ENCODE assay signal across 1 cellular context in the genomic region with DNA sequence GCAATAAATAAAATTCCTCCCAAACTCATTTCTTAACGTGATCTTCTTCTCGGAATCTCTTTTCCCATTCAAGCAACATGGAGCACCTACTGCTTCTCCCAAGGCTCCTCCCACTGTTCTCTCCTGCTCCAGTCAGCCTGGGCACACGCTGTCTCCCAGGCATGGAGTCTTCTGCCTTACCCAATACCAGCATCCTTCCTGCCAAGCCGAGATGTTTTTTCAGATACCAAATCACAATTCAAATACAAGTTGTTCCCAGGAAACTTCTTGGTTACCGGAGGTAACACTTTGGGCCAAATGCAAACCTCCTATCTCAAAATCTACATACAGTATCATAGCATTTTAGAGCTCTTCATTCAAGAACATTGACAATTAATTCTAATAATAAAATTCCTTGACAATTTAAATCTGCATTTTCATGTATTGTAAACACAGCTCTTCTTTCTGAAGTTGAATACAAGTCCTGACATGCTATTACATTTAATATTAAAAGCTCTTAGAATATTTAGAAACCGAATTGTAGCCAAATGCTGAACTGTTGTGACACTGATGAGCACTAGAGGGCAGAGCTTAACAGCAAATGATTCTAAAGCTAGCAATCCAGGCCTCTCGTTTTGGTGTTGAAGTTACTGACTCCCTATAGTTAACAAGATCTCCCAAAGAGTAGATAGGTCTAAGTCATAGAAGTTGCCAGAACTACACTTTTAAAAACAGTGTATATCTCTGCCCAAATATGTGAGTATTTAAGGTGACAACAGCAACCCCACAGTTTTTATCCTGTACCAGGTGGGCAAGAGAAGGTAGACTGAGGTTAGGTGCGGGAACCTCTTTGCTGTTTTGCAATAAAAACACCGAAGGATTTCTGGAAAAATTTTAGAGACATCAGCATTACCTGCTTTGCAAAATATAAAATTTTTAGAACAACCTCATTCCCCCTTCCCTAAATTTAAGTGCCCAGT.
TF ChIP-seq lines count a peak whose summit lies in the region.

No MANE protein-coding gene starts in this region.

TF ChIP-seq in GM12878, 131 proteins besides CTCF, POLR2A, EP300 and RAD21 (continued from another document):
- TF ChIP-seq, protein P1, sequence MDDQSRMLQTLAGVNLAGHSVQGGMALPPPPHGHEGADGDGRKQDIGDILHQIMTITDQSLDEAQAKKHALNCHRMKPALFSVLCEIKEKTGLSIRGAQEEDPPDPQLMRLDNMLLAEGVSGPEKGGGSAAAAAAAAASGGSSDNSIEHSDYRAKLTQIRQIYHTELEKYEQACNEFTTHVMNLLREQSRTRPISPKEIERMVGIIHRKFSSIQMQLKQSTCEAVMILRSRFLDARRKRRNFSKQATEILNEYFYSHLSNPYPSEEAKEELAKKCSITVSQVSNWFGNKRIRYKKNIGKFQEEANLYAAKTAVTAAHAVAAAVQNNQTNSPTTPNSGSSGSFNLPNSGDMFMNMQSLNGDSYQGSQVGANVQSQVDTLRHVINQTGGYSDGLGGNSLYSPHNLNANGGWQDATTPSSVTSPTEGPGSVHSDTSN (IDR thresholded peaks at IDR 0.05; ENCODE audit: insufficient replicate concordance, low read depth, low read length): no peak
- TF ChIP-seq, protein P2, sequence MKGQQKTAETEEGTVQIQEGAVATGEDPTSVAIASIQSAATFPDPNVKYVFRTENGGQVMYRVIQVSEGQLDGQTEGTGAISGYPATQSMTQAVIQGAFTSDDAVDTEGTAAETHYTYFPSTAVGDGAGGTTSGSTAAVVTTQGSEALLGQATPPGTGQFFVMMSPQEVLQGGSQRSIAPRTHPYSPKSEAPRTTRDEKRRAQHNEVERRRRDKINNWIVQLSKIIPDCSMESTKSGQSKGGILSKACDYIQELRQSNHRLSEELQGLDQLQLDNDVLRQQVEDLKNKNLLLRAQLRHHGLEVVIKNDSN (IDR thresholded peaks at IDR 0.05; ENCODE audit: borderline replicate concordance, extremely low read length, insufficient read depth, low read depth, low read length): no peak
- no peak for TF ChIP-seq ZNF24 (IDR thresholded peaks at IDR 0.05)
- no peak for TF ChIP-seq RCOR1 (conservative IDR thresholded peaks at IDR 0.05; ENCODE audit: low read depth, low read length)
- TF ChIP-seq, protein P3, sequence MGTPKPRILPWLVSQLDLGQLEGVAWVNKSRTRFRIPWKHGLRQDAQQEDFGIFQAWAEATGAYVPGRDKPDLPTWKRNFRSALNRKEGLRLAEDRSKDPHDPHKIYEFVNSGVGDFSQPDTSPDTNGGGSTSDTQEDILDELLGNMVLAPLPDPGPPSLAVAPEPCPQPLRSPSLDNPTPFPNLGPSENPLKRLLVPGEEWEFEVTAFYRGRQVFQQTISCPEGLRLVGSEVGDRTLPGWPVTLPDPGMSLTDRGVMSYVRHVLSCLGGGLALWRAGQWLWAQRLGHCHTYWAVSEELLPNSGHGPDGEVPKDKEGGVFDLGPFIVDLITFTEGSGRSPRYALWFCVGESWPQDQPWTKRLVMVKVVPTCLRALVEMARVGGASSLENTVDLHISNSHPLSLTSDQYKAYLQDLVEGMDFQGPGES (IDR thresholded peaks at IDR 0.05): no peak
- TF ChIP-seq SIN3A (IDR thresholded peaks at IDR 0.05; ENCODE audit: low read depth, low read length): no peak
- TF ChIP-seq BACH1 (IDR thresholded peaks at IDR 0.05; ENCODE audit: borderline replicate concordance): no peak
- TF ChIP-seq ATF7 (IDR thresholded peaks at IDR 0.05; ENCODE audit: low read depth): no peak
- TF ChIP-seq, protein P4, sequence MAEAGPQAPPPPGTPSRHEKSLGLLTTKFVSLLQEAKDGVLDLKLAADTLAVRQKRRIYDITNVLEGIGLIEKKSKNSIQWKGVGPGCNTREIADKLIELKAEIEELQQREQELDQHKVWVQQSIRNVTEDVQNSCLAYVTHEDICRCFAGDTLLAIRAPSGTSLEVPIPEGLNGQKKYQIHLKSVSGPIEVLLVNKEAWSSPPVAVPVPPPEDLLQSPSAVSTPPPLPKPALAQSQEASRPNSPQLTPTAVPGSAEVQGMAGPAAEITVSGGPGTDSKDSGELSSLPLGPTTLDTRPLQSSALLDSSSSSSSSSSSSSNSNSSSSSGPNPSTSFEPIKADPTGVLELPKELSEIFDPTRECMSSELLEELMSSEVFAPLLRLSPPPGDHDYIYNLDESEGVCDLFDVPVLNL (IDR thresholded peaks at IDR 0.05; ENCODE audit: low read depth, low read length): no peak
- peak; percentile 22; the same call in 1 of the 2 replicates for TF ChIP-seq FOXM1 (IDR thresholded peaks at IDR 0.05; ENCODE audit: low read depth, low read length)
- peak; percentile 59 for TF ChIP-seq YY1 (IDR thresholded peaks at IDR 0.05; ENCODE audit: low read depth, low read length)
- TF ChIP-seq, protein P5, sequence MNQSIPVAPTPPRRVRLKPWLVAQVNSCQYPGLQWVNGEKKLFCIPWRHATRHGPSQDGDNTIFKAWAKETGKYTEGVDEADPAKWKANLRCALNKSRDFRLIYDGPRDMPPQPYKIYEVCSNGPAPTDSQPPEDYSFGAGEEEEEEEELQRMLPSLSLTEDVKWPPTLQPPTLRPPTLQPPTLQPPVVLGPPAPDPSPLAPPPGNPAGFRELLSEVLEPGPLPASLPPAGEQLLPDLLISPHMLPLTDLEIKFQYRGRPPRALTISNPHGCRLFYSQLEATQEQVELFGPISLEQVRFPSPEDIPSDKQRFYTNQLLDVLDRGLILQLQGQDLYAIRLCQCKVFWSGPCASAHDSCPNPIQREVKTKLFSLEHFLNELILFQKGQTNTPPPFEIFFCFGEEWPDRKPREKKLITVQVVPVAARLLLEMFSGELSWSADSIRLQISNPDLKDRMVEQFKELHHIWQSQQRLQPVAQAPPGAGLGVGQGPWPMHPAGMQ (IDR thresholded peaks at IDR 0.05; ENCODE audit: borderline replicate concordance): no peak
- TF ChIP-seq, protein P6, sequence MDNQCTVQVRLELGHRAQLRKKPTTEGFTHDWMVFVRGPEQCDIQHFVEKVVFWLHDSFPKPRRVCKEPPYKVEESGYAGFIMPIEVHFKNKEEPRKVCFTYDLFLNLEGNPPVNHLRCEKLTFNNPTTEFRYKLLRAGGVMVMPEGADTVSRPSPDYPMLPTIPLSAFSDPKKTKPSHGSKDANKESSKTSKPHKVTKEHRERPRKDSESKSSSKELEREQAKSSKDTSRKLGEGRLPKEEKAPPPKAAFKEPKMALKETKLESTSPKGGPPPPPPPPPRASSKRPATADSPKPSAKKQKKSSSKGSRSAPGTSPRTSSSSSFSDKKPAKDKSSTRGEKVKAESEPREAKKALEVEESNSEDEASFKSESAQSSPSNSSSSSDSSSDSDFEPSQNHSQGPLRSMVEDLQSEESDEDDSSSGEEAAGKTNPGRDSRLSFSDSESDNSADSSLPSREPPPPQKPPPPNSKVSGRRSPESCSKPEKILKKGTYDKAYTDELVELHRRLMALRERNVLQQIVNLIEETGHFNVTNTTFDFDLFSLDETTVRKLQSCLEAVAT (IDR thresholded peaks at IDR 0.05): no peak
- TF ChIP-seq, protein P7, sequence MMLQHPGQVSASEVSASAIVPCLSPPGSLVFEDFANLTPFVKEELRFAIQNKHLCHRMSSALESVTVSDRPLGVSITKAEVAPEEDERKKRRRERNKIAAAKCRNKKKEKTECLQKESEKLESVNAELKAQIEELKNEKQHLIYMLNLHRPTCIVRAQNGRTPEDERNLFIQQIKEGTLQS (IDR thresholded peaks at IDR 0.05; ENCODE audit: borderline replicate concordance, extremely low read depth, low read depth, low read length): no peak
- TF ChIP-seq CBX3 (IDR thresholded peaks at IDR 0.05; ENCODE audit: borderline replicate concordance, low read depth): no peak
- TF ChIP-seq NR2F1 (conservative IDR thresholded peaks at IDR 0.05): no peak
- TF ChIP-seq BRCA1 (IDR thresholded peaks at IDR 0.05; ENCODE audit: low read depth, low read length): no peak
- TF ChIP-seq EZH2 (IDR thresholded peaks at IDR 0.05; ENCODE audit: borderline replicate concordance, control insufficient read depth, low read depth, low read length): no peak
- TF ChIP-seq NFYA (IDR thresholded peaks at IDR 0.05; ENCODE audit: borderline replicate concordance, low read depth, low read length): no peak
- TF ChIP-seq ZBED1 (IDR thresholded peaks at IDR 0.05; ENCODE audit: borderline replicate concordance): no peak
- TF ChIP-seq, protein P8, sequence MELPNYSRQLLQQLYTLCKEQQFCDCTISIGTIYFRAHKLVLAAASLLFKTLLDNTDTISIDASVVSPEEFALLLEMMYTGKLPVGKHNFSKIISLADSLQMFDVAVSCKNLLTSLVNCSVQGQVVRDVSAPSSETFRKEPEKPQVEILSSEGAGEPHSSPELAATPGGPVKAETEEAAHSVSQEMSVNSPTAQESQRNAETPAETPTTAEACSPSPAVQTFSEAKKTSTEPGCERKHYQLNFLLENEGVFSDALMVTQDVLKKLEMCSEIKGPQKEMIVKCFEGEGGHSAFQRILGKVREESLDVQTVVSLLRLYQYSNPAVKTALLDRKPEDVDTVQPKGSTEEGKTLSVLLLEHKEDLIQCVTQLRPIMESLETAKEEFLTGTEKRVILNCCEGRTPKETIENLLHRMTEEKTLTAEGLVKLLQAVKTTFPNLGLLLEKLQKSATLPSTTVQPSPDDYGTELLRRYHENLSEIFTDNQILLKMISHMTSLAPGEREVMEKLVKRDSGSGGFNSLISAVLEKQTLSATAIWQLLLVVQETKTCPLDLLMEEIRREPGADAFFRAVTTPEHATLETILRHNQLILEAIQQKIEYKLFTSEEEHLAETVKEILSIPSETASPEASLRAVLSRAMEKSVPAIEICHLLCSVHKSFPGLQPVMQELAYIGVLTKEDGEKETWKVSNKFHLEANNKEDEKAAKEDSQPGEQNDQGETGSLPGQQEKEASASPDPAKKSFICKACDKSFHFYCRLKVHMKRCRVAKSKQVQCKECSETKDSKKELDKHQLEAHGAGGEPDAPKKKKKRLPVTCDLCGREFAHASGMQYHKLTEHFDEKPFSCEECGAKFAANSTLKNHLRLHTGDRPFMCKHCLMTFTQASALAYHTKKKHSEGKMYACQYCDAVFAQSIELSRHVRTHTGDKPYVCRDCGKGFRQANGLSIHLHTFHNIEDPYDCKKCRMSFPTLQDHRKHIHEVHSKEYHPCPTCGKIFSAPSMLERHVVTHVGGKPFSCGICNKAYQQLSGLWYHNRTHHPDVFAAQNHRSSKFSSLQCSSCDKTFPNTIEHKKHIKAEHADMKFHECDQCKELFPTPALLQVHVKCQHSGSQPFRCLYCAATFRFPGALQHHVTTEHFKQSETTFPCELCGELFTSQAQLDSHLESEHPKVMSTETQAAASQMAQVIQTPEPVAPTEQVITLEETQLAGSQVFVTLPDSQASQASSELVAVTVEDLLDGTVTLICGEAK (IDR thresholded peaks at IDR 0.05; ENCODE audit: borderline replicate concordance): no peak
